In the genomic region with DNA sequence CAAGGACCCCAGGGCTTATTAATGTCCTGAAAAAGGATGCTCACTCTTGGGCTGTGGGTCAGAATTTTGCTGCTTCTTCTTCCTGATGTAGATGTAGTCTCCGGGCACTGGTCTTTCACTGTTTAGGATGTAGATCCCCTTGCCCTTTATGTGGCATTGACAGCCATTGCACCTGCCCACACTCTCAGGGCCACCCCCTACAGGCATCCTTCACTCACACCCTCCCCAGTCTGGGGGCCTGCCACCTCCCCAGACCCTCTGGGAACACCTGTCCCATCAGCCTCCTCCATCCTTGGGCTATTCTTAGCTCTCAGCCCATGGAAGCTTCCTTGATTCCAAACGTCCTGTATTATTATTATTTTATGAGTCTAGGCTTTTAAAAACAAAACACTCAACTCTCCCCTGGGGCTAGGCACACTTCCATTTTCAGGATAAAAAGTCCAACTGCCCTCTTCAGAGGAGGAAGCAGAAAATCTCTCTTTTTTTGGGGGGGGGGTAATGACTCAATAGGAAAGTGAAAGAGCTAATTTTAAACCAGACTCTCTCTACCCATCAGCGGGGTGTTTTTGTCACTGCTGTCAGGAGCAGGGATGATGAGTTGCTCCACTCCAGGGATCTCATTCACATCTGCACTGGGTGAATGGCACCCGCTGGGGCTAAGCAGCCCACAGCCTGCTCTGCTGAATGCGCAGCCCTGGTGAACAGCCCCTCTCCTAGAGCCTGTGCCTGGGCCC, we compare ENCODE assay signal across 10 cellular contexts. TPM values are rescaled to one million over a fixed set of nuclear protein-coding genes. Genes with fewer than 3 reads are reported as not detected.
DNase-seq lines count a peak whose midpoint lies in the region; ATAC-seq and TF ChIP-seq lines count a peak whose summit lies in the region.
"Had no signal": no experiment of that assay in that cellular context is flagged by ENCODE, and none has a peak within 500 bp of the region (broad histone marks: within the 10 kb centered on the region; RNA-seq: fewer than 3 reads in every experiment).

No MANE protein-coding gene starts in this region.

- H3K9me3 Mint-ChIP-seq in activated naive CD8-positive, alpha-beta T cell treated with anti-CD3 and anti-CD28 coated beads, Interleukin-2, amount 50 U/mL, for 24 hours: peaks cover 13% of the 10 kb centered on the region
- peaks cover 21% of the 10 kb centered on the region for H3K9me3 Mint-ChIP-seq in nephron progenitor cell

- no peak overlapping the region for H3K4me2 ChIP-seq in SK-N-SH

- no peaks in the 10 kb centered on the region for H3K36me3 ChIP-seq in SK-N-SH (replicated peaks in 1 of 2; ENCODE audit: control insufficient read depth in 1 of 2, insufficient read depth in 2 of 2, low read length in 1 of 2)

- H3K27me3 Mint-ChIP-seq in activated naive CD8-positive, alpha-beta T cell treated with anti-CD3 and anti-CD28 coated beads, Interleukin-2, amount 50 U/mL, for 24 hours: no peaks in the 10 kb centered on the region
- peaks cover 52% of the 10 kb centered on the region for H3K27me3 Mint-ChIP-seq in nephron progenitor cell (ENCODE audit: low read depth, poor library complexity)

- H3K27ac ChIP-seq in SK-N-SH (ENCODE audit: low read depth in 2 of 2, low read length in 1 of 2): no peak overlapping the region
- H3K27ac ChIP-seq: HL-60 had no signal

- DNase-seq in GM13977 (ENCODE audit: low spot score) (peak; percentile 73), occipital lobe (lab: John Stamatoyannopoulos, UW) (no peak), HEK293T (ENCODE audit: extremely low spot score) (no peak), SK-N-SH (no peak), nephron progenitor cell (no peak)
- peak; percentile 12 for DNase-seq in activated naive CD8-positive, alpha-beta T cell treated with anti-CD3 and anti-CD28 coated beads, Interleukin-2, amount 50 U/mL, for 24 hours

- H3K9me3 ChIP-seq in SK-N-SH: no peaks in the 10 kb centered on the region

- H4K20me1 ChIP-seq in SK-N-SH (ENCODE audit: insufficient read depth): no peaks in the 10 kb centered on the region

- no peak for TF ChIP-seq CTCF in GM13977 (IDR thresholded peaks at IDR 0.05; ENCODE audit: extremely low read depth, insufficient read depth, missing control alignments)
- TF ChIP-seq CTCF in SK-N-SH (IDR thresholded peaks at IDR 0.05): no peak
- TF ChIP-seq CTCF in nephron progenitor cell (IDR thresholded peaks at IDR 0.05): no peak

- H3K36me3 Mint-ChIP-seq in activated naive CD8-positive, alpha-beta T cell treated with anti-CD3 and anti-CD28 coated beads, Interleukin-2, amount 50 U/mL, for 24 hours (ENCODE audit: low read depth): peaks cover 2% of the 10 kb centered on the region
- peaks cover 5% of the 10 kb centered on the region for H3K36me3 Mint-ChIP-seq in nephron progenitor cell (ENCODE audit: low read depth)

- H3K27ac Mint-ChIP-seq in activated naive CD8-positive, alpha-beta T cell treated with anti-CD3 and anti-CD28 coated beads, Interleukin-2, amount 50 U/mL, for 24 hours: no peak overlapping the region
- H3K27ac Mint-ChIP-seq in nephron progenitor cell: no peak overlapping the region

- in situ Hi-C loops in GM13977 (cut with MboI; ENCODE audit: low pct_unique_long_range_greater_than_20kb, low sequenced_read_pairs, unreplicated experiment): loop anchor here (10.0 kb wide), 1 partner anchor 510 kb away; no protein-coding TSS in a partner anchor

- H3K4me1 Mint-ChIP-seq in activated naive CD8-positive, alpha-beta T cell treated with anti-CD3 and anti-CD28 coated beads, Interleukin-2, amount 50 U/mL, for 24 hours: peaks cover 15% of the 10 kb centered on the region
- peaks cover 5% of the 10 kb centered on the region for H3K4me1 Mint-ChIP-seq in nephron progenitor cell

- no peak overlapping the region for H3K4me3 ChIP-seq in SK-N-SH (ENCODE audit: low read depth in 2 of 2, low read length in 1 of 2)

- no peaks in the 10 kb centered on the region for H3K9me2 ChIP-seq in SK-N-SH

- no peaks in the 10 kb centered on the region for H3K79me2 ChIP-seq in SK-N-SH (ENCODE audit: insufficient read depth)

- no peak for TF ChIP-seq EP300 in SK-N-SH (IDR thresholded peaks at IDR 0.05; ENCODE audit: borderline replicate concordance in 1 of 2, low read depth in 1 of 2, low read length in 1 of 2)

- TF ChIP-seq RAD21 in SK-N-SH (IDR thresholded peaks at IDR 0.05; ENCODE audit: low read length): no peak

- H3K9ac ChIP-seq in SK-N-SH: no peak overlapping the region

- no peaks in the 10 kb centered on the region; the same call in 1 of the 2 replicates for H3K27me3 ChIP-seq in SK-N-SH (ENCODE audit: insufficient read depth)

- H3K4me3 Mint-ChIP-seq in activated naive CD8-positive, alpha-beta T cell treated with anti-CD3 and anti-CD28 coated beads, Interleukin-2, amount 50 U/mL, for 24 hours: no peak overlapping the region
- H3K4me3 Mint-ChIP-seq in nephron progenitor cell: no peak overlapping the region

- no peaks in the 10 kb centered on the region for H3F3A ChIP-seq in SK-N-SH (replicated peaks; ENCODE audit: insufficient read depth)

- POLR2A ChIA-PET in HEK293T (lab: Yijun Ruan, JAX): no interaction called here
- POLR2A ChIA-PET in SK-N-SH (lab: Yijun Ruan, JAX): no interaction called here

- WGBS in SK-N-SH (ENCODE audit: low lambda C conversion rate): 57% methylated on average over 4 of the region's 5 CpGs

- 0 out of 4 replicates have a peak, but pooled peaks cover 0 to 4% of the 10 kb centered on the region in 2 experiments for H3K4me1 ChIP-seq in SK-N-SH (ENCODE audit: control insufficient read depth in 1 of 2, insufficient read depth in 2 of 2, low read depth in 1 of 2, low read length in 1 of 2)

- CTCF ChIA-PET in HEK293T (lab: Yijun Ruan, JAX): interaction anchor here (0.6 kb wide), 2 partner anchors 151 to 523 kb away, joined by 3 read pairs; no protein-coding TSS in a partner anchor
- CTCF ChIA-PET in SK-N-SH (lab: Yijun Ruan, JAX): interaction anchor here (0.6 to 1.6 kb wide), 4 partner anchors 82 to 507 kb away, joined by 3 to 5 read pairs (median 4); no protein-coding TSS in a partner anchor

- no peak overlapping the region for H2AFZ ChIP-seq in SK-N-SH (ENCODE audit: low read depth)

- ATAC-seq in GM19455 (IDR thresholded peaks at IDR 0.05; ENCODE audit: unreplicated experiment) (peak; percentile 67), HG03354 (IDR thresholded peaks at IDR 0.05; ENCODE audit: poor library complexity, severe bottlenecking, unreplicated experiment) (peak; percentile 88)
- ATAC-seq in activated naive CD8-positive, alpha-beta T cell treated with anti-CD3 and anti-CD28 coated beads, Interleukin-2, amount 50 U/mL, for 24 hours: peak; percentile 79

TF ChIP-seq in HEK293T, 16 proteins besides CTCF, POLR2A, EP300 and RAD21 (continues in another document):
- TF ChIP-seq LEF1 (IDR thresholded peaks at IDR 0.05; ENCODE audit: borderline replicate concordance): no peak
- no peak for TF ChIP-seq SP1 (IDR thresholded peaks at IDR 0.05)
- no peak for TF ChIP-seq ARNT (IDR thresholded peaks at IDR 0.05)
- TF ChIP-seq BHLHE40 (IDR thresholded peaks at IDR 0.05; ENCODE audit: borderline replicate concordance): no peak
- TF ChIP-seq, protein P1, sequence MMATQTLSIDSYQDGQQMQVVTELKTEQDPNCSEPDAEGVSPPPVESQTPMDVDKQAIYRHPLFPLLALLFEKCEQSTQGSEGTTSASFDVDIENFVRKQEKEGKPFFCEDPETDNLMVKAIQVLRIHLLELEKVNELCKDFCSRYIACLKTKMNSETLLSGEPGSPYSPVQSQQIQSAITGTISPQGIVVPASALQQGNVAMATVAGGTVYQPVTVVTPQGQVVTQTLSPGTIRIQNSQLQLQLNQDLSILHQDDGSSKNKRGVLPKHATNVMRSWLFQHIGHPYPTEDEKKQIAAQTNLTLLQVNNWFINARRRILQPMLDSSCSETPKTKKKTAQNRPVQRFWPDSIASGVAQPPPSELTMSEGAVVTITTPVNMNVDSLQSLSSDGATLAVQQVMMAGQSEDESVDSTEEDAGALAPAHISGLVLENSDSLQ (IDR thresholded peaks at IDR 0.05): no peak
- no peak for TF ChIP-seq FOXK2 (IDR thresholded peaks at IDR 0.05)
- no peak for TF ChIP-seq ELF4 (IDR thresholded peaks at IDR 0.05)
- no peak for TF ChIP-seq SUZ12 (IDR thresholded peaks at IDR 0.05)
- no peak for TF ChIP-seq TARDBP (IDR thresholded peaks at IDR 0.05)
- TF ChIP-seq FOXA1 (IDR thresholded peaks at IDR 0.05): no peak
- no peak for TF ChIP-seq FOXM1 (IDR thresholded peaks at IDR 0.05; ENCODE audit: borderline replicate concordance)
- TF ChIP-seq NFRKB (IDR thresholded peaks at IDR 0.05): no peak
- no peak for TF ChIP-seq L3MBTL2 (conservative IDR thresholded peaks at IDR 0.05)

TF ChIP-seq in SK-N-SH, 30 proteins besides CTCF, POLR2A, EP300 and RAD21 (continues in another document):
- TF ChIP-seq POLR2AphosphoS5 (IDR thresholded peaks at IDR 0.05; ENCODE audit: low read depth, low read length) (no peak), YY1 (IDR thresholded peaks at IDR 0.05; ENCODE audit: low read depth) (no peak), GATA2 (CRISPR knock-in tag; IDR thresholded peaks at IDR 0.05) (no peak), SMC3 (IDR thresholded peaks at IDR 0.05; ENCODE audit: low read depth, low read length) (no peak)
- TF ChIP-seq, protein P2, sequence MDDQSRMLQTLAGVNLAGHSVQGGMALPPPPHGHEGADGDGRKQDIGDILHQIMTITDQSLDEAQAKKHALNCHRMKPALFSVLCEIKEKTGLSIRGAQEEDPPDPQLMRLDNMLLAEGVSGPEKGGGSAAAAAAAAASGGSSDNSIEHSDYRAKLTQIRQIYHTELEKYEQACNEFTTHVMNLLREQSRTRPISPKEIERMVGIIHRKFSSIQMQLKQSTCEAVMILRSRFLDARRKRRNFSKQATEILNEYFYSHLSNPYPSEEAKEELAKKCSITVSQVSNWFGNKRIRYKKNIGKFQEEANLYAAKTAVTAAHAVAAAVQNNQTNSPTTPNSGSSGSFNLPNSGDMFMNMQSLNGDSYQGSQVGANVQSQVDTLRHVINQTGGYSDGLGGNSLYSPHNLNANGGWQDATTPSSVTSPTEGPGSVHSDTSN (IDR thresholded peaks at IDR 0.05): no peak
- TF ChIP-seq, protein P3, sequence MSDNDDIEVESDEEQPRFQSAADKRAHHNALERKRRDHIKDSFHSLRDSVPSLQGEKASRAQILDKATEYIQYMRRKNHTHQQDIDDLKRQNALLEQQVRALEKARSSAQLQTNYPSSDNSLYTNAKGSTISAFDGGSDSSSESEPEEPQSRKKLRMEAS (IDR thresholded peaks at IDR 0.05; ENCODE audit: low read depth): no peak

RNA-seq across cellular contexts. Expression of a gene that starts 11.5 kb away (rescaled TPM):
- not detected for total RNA-seq in occipital lobe
- polyA plus RNA-seq in SK-N-SH (2012; rRNA removed): 0.07 and 0.10 TPM in 2 replicates
- polyA plus RNA-seq in SK-N-SH (2012; cell fraction: cytosol; rRNA removed): 0.04 TPM in 2 replicates
- 0.05 TPM in 1 of 2 replicates, not detected in the other for polyA plus RNA-seq in SK-N-SH (2012; cell fraction: nucleus; rRNA removed)
- total RNA-seq: frontal cortex had no signal

RNA-seq across cellular contexts. Expression of a gene that starts 28.5 kb away (rescaled TPM):
- 0.78 TPM for total RNA-seq in occipital lobe
- not detected in 2 replicates for polyA plus RNA-seq in SK-N-SH (2012; rRNA removed)
- 0.01 TPM in 1 of 2 replicates, not detected in the other for polyA plus RNA-seq in SK-N-SH (2012; cell fraction: cytosol; rRNA removed)
- polyA plus RNA-seq in SK-N-SH (2012; cell fraction: nucleus; rRNA removed): 0.02 TPM in 1 of 2 replicates, not detected in the other

Comparison
In these comparisons a context has a peak if more than half of its experiments do, and no peak if none do; other contexts are left out.
1. DNase-seq: peak in GM13977 (single experiment) and activated naive CD8-positive, alpha-beta T cell treated with anti-CD3 and anti-CD28 coated beads, Interleukin-2, amount 50 U/mL, for 24 hours (single experiment); none in occipital lobe (single experiment), HEK293T (single experiment), SK-N-SH (single experiment) and nephron progenitor cell (single experiment).
2. Peak in every context shown above with its lines, with median percentiles within 50 percentile points of each other: ATAC-seq.